Comparison of ENCODE assay signal across 21 cellular contexts in genomic region chr2:136130511-136130910, GRCh38. TPM values are rescaled to one million over a fixed set of nuclear protein-coding genes. Genes with fewer than 3 reads are reported as not detected.
DNase-seq lines count a peak whose midpoint lies in the region; ATAC-seq, FAIRE-seq and TF ChIP-seq lines count a peak whose summit lies in the region.
"Had no signal": no experiment of that assay in that cellular context is flagged by ENCODE, and none has a peak within 500 bp of the region (broad histone marks: within the 10 kb centered on the region; RNA-seq: fewer than 3 reads in every experiment).

No MANE protein-coding gene starts in this region.

- CTCF ChIA-PET in activated CD4-positive, alpha-beta T cell treated with anti-CD3 and anti-CD28 coated beads for 36 hours (lab: Charles Lee), result interaction anchor here (0.5 to 1.2 kb wide), 8 partner anchors 10 to 310 kb away, joined by 3 to 5 read pairs (median 4); no protein-coding TSS in a partner anchor

- H3K36me3 Mint-ChIP-seq in activated CD4-positive, alpha-beta T cell treated with anti-CD3 and anti-CD28 coated beads for 36 hours (ENCODE audit: low read depth), result no peaks in the 10 kb centered on the region
- peaks cover 2% of the 10 kb centered on the region for H3K36me3 Mint-ChIP-seq in activated naive CD8-positive, alpha-beta T cell treated with anti-CD3 and anti-CD28 coated beads, Interleukin-2, amount 10 ng/mL, durations not matched to agents 7 days and 5 days
- H3K36me3 Mint-ChIP-seq in stimulated activated memory B cell treated with anti-CD40 and anti-IgM and Interleukin-4, amounts not matched to agents 10 μg/mL and 1 μg/mL and 100 μg/mL, for 72 hours, result no peaks in the 10 kb centered on the region

- H4K20me1 ChIP-seq in Loucy (ENCODE audit: insufficient read depth, low read length, poor library complexity, severe bottlenecking), result no peaks in the 10 kb centered on the region

- H3K9ac ChIP-seq in Loucy (ENCODE audit: low read depth, low read length, poor library complexity, severe bottlenecking), result no peak overlapping the region

- no peaks in the 10 kb centered on the region for H3K79me2 ChIP-seq in Loucy (ENCODE audit: insufficient read depth, low read length)
- H3K79me2 ChIP-seq: hepatocyte had no signal

- 95 to 96% methylated on average over 1 of the region's 1 CpG for WGBS in thyroid gland, 2 donors

- POLR2A ChIA-PET in activated CD4-positive, alpha-beta T cell treated with anti-CD3 and anti-CD28 coated beads for 36 hours (lab: Charles Lee), result interaction anchor here (1.0 kb wide), 1 partner anchor 252 kb away, joined by 6 read pairs; no protein-coding TSS in a partner anchor
- POLR2A ChIA-PET in activated naive CD8-positive, alpha-beta T cell treated with anti-CD3 and anti-CD28 coated beads, Interleukin-2, amount 10 ng/mL, durations not matched to agents 7 days and 5 days (lab: Charles Lee), result interaction anchor here (0.8 to 8.9 kb wide), 7 partner anchors 11 to 252 kb away, joined by 3 to 92 read pairs (median 4); partner anchors contain the start of gene CXCR4

- TF ChIP-seq POLR2A in H54 (IDR thresholded peaks at IDR 0.05; ENCODE audit: low read depth, low read length), result no peak
- TF ChIP-seq POLR2A in thyroid gland (IDR thresholded peaks at IDR 0.05), result no peak

- H2AFZ ChIP-seq in Loucy (ENCODE audit: low read length), result 0 out of 2 replicates have a peak overlapping the region, but pooled peaks have one; percentile 7
- H2AFZ ChIP-seq: hepatocyte had no signal

- peak overlapping the region; percentile 79 for H3K27ac Mint-ChIP-seq in activated CD4-positive, alpha-beta T cell treated with anti-CD3 and anti-CD28 coated beads for 36 hours
- H3K27ac Mint-ChIP-seq in activated naive CD8-positive, alpha-beta T cell treated with anti-CD3 and anti-CD28 coated beads, Interleukin-2, amount 10 ng/mL, durations not matched to agents 7 days and 5 days, result peak overlapping the region; percentile 95
- peak overlapping the region; percentile 93 for H3K27ac Mint-ChIP-seq in stimulated activated memory B cell treated with anti-CD40 and anti-IgM and Interleukin-4, amounts not matched to agents 10 μg/mL and 1 μg/mL and 100 μg/mL, for 72 hours

- no peaks in the 10 kb centered on the region for H3K9me3 Mint-ChIP-seq in activated CD4-positive, alpha-beta T cell treated with anti-CD3 and anti-CD28 coated beads for 36 hours (ENCODE audit: low read depth)
- H3K9me3 Mint-ChIP-seq in activated naive CD8-positive, alpha-beta T cell treated with anti-CD3 and anti-CD28 coated beads, Interleukin-2, amount 10 ng/mL, durations not matched to agents 7 days and 5 days, result no peaks in the 10 kb centered on the region
- no peaks in the 10 kb centered on the region for H3K9me3 Mint-ChIP-seq in stimulated activated memory B cell treated with anti-CD40 and anti-IgM and Interleukin-4, amounts not matched to agents 10 μg/mL and 1 μg/mL and 100 μg/mL, for 72 hours

- H3K36me3 ChIP-seq in Loucy (ENCODE audit: insufficient read depth, low read length) (no peaks in the 10 kb centered on the region), thyroid gland (no peaks in the 10 kb centered on the region)
- H3K36me3 ChIP-seq: ascending aorta, right lobe of liver, tibial nerve had no signal

- no peak overlapping the region for H3K4me3 Mint-ChIP-seq in activated CD4-positive, alpha-beta T cell treated with anti-CD3 and anti-CD28 coated beads for 36 hours
- H3K4me3 Mint-ChIP-seq in activated naive CD8-positive, alpha-beta T cell treated with anti-CD3 and anti-CD28 coated beads, Interleukin-2, amount 10 ng/mL, durations not matched to agents 7 days and 5 days, result peak overlapping the region; percentile 76
- H3K4me3 Mint-ChIP-seq in stimulated activated memory B cell treated with anti-CD40 and anti-IgM and Interleukin-4, amounts not matched to agents 10 μg/mL and 1 μg/mL and 100 μg/mL, for 72 hours, result no peak overlapping the region

- peaks cover 96% of the 10 kb centered on the region for H3K4me1 Mint-ChIP-seq in activated CD4-positive, alpha-beta T cell treated with anti-CD3 and anti-CD28 coated beads for 36 hours
- H3K4me1 Mint-ChIP-seq in activated naive CD8-positive, alpha-beta T cell treated with anti-CD3 and anti-CD28 coated beads, Interleukin-2, amount 10 ng/mL, durations not matched to agents 7 days and 5 days, result peaks cover 77% of the 10 kb centered on the region
- peaks cover 90% of the 10 kb centered on the region for H3K4me1 Mint-ChIP-seq in stimulated activated memory B cell treated with anti-CD40 and anti-IgM and Interleukin-4, amounts not matched to agents 10 μg/mL and 1 μg/mL and 100 μg/mL, for 72 hours

- H3F3A ChIP-seq in Loucy (ENCODE audit: low read depth), result peaks cover 4% of the 10 kb centered on the region

- peaks cover 10% of the 10 kb centered on the region for H3K27me3 Mint-ChIP-seq in activated CD4-positive, alpha-beta T cell treated with anti-CD3 and anti-CD28 coated beads for 36 hours
- peaks cover 3% of the 10 kb centered on the region for H3K27me3 Mint-ChIP-seq in activated naive CD8-positive, alpha-beta T cell treated with anti-CD3 and anti-CD28 coated beads, Interleukin-2, amount 10 ng/mL, durations not matched to agents 7 days and 5 days
- H3K27me3 Mint-ChIP-seq in stimulated activated memory B cell treated with anti-CD40 and anti-IgM and Interleukin-4, amounts not matched to agents 10 μg/mL and 1 μg/mL and 100 μg/mL, for 72 hours, result no peaks in the 10 kb centered on the region

- no peaks in the 10 kb centered on the region for H3K9me2 ChIP-seq in Loucy (replicated peaks; ENCODE audit: low read depth, low read length)

- H3K4me3 ChIP-seq in Loucy (ENCODE audit: low read length, poor library complexity, severe bottlenecking) (no peak overlapping the region), thyroid gland (replicated peaks in 1 of 3) (no peak overlapping the region)
- H3K4me3 ChIP-seq: ascending aorta, hepatocyte, right lobe of liver, tibial nerve had no signal

- no peak for TF ChIP-seq CTCF in Loucy (conservative IDR thresholded peaks at IDR 0.05; ENCODE audit: low read length)
- TF ChIP-seq CTCF in thyroid gland (IDR thresholded peaks at IDR 0.05), result no peak

- ATAC-seq in activated CD4-positive, alpha-beta T cell treated with anti-CD3 and anti-CD28 coated beads for 36 hours, result no peak
- no peak for ATAC-seq in activated naive CD8-positive, alpha-beta T cell treated with anti-CD3 and anti-CD28 coated beads, Interleukin-2, amount 10 ng/mL, durations not matched to agents 7 days and 5 days (ENCODE audit: low read depth)
- no peak for ATAC-seq in stimulated activated memory B cell treated with anti-CD40 and anti-IgM and Interleukin-4, amounts not matched to agents 10 μg/mL and 1 μg/mL and 100 μg/mL, for 72 hours
- ATAC-seq: right lobe of liver had no signal

- no peak overlapping the region for H3K27ac ChIP-seq in thyroid gland
- H3K27ac ChIP-seq: ascending aorta, hepatocyte, right lobe of liver, RWPE1 had no signal

- no peak for DNase-seq in activated CD4-positive, alpha-beta T cell treated with anti-CD3 and anti-CD28 coated beads for 36 hours
- no peak for DNase-seq in activated CD4-positive, alpha-beta T cell treated with anti-CD3 and anti-CD28 coated beads, Interleukin-2, amount 50 U/mL, for 1 hour
- DNase-seq in activated naive CD8-positive, alpha-beta T cell treated with anti-CD3 and anti-CD28 coated beads, Interleukin-2, amount 10 ng/mL, durations not matched to agents 7 days and 5 days, result no peak
- DNase-seq in H54 (ENCODE audit: insufficient read length, low spot score) (no peak), NCI-H1417 (lab: John Stamatoyannopoulos, UW) (no peak), thyroid gland (no peak)
- DNase-seq: midbrain; NCI-H1092; NCI-H2171; nucleus accumbens; right lobe of liver; stimulated activated CD4-positive, alpha-beta T cell treated with anti-CD3 and anti-CD28 coated beads, Interleukin-1b, Interleukin-23, amount 100 ng/mL, for 48 hours; SW 1271 had no signal

- no peak for FAIRE-seq in H54 (lab: Jason Lieb, UNC)
- FAIRE-seq: A204.1 had no signal

- peaks cover 90% of the 10 kb centered on the region for H3K4me1 ChIP-seq in Loucy (ENCODE audit: insufficient read depth, low read length, poor library complexity, severe bottlenecking)
- peaks cover 7 to 10% of the 10 kb centered on the region in 2 donors for H3K4me1 ChIP-seq in thyroid gland
- H3K4me1 ChIP-seq: ascending aorta, right lobe of liver had no signal

- H3K27me3 ChIP-seq in Loucy (ENCODE audit: insufficient read depth, low read length, poor library complexity, severe bottlenecking), result no peaks in the 10 kb centered on the region
- H3K27me3 ChIP-seq in thyroid gland, result no peaks in the 10 kb centered on the region
- H3K27me3 ChIP-seq: ascending aorta, right lobe of liver had no signal

- intact Hi-C loops in activated CD4-positive, alpha-beta T cell treated with anti-CD3 and anti-CD28 coated beads for 36 hours (cut with DNase I, micrococcal nuclease), result loop anchor here (2.0 to 5.0 kb wide), 7 partner anchors 76 to 1078 kb away; partner anchors contain the start of genes RAB3GAP1 (in 2 of the 2), UBXN4 (in 2 of the 2), R3HDM1 (in 1 of the 2) and ZRANB3 (in 1 of the 2)
- intact Hi-C loops in thyroid gland (cut with DNase I), result no loop called here

- no peak overlapping the region for H3K4me2 ChIP-seq in Loucy (ENCODE audit: low read depth, low read length, poor library complexity, severe bottlenecking)
- H3K4me2 ChIP-seq: hepatocyte had no signal

- H3K9me3 ChIP-seq in Loucy (ENCODE audit: insufficient read depth, low read depth, low read length) (no peaks in the 10 kb centered on the region), thyroid gland (no peaks in the 10 kb centered on the region)
- H3K9me3 ChIP-seq: ascending aorta, right lobe of liver, tibial nerve had no signal

RNA-seq across cellular contexts. Expression of gene CXCR4, which starts 12.6 kb away (rescaled TPM):
- 10 to 100 TPM; 75.4 to 89.3 TPM for total RNA-seq in activated CD4-positive, alpha-beta T cell treated with anti-CD3 and anti-CD28 coated beads for 36 hours
- 100 to 1,000 TPM; 288 to 293 TPM for total RNA-seq in activated naive CD8-positive, alpha-beta T cell treated with anti-CD3 and anti-CD28 coated beads, Interleukin-2, amount 10 ng/mL, durations not matched to agents 7 days and 5 days
- total RNA-seq in thyroid gland, result 10 to 100 TPM in 3 of 4 donors, 1 to 10 TPM in 1; 7.1 to 17.5 (median 13.5) TPM
- total RNA-seq: chondrocyte had no signal

Comparison
In these comparisons a context has a peak if more than half of its experiments do, and no peak if none do; other contexts are left out.
1. RNA of gene CXCR4, which starts 12.6 kb away (total RNA-seq): 288 to 293 TPM in activated naive CD8-positive, alpha-beta T cell treated with anti-CD3 and anti-CD28 coated beads, Interleukin-2, amount 10 ng/mL, durations not matched to agents 7 days and 5 days and 75.4 to 89.3 TPM in activated CD4-positive, alpha-beta T cell treated with anti-CD3 and anti-CD28 coated beads for 36 hours; 7.1 to 17.5 TPM in thyroid gland; every median in the first group is over 4 times any median in the second.
2. Peak in every context shown above with its lines, with median percentiles within 50 percentile points of each other: H3K27ac Mint-ChIP-seq.